ENCODE assay signal across 10 cellular contexts in the genomic region with DNA sequence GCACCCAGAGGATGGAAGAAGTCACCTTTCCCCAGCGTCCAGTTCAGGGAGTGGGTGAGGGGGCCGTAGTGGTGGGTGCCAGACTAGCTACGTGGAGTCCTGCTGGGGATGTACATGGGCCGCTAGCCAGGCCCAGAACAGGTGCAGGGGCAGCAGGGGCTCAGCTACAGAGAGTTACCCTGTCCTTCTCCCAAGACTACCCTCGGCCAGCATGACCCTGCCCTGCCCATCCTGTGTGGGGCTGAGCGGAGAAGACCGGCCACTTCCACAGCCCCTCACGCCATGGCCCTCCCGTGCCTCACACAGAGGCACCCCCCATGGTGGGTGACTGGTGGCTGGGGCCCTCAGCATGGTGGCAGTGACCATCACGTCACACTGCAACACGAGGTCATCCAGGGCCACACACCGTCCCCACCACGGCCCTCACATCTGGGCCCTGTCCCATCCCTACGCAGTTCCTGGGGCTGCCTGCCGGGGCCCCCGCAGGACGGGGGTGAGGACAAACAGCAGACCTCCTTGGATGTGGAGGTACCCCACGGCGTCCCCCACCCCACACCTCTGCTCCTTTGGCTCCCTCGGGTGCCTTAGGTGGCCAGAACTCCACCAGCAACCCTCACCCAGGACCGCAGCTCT. TPM values are rescaled to one million over a fixed set of nuclear protein-coding genes. Genes with fewer than 3 reads are reported as not detected.
DNase-seq lines count a peak whose midpoint lies in the region; ATAC-seq and TF ChIP-seq lines count a peak whose summit lies in the region.
"Had no signal": no experiment of that assay in that cellular context is flagged by ENCODE, and none has a peak within 500 bp of the region (broad histone marks: within the 10 kb centered on the region; RNA-seq: fewer than 3 reads in every experiment).

No MANE protein-coding gene starts in this region.

- H3K9ac ChIP-seq in BLaER1 (peak overlapping the region; percentile 85), H9 (ENCODE audit: extremely low read depth, insufficient read length, low read length) (no peak overlapping the region)

- H3K4me1 Mint-ChIP-seq in H9 (no peaks in the 10 kb centered on the region), mesothelial cell of epicardium (peaks cover 14% of the 10 kb centered on the region)
- peaks cover 3% of the 10 kb centered on the region for H3K4me1 Mint-ChIP-seq in activated naive CD8-positive, alpha-beta T cell treated with anti-CD3 and anti-CD28 coated beads, Interleukin-2, amount 10 ng/mL, durations not matched to agents 7 days and 5 days

- H3K56ac ChIP-seq in H9 (ENCODE audit: insufficient read length, low read depth, low read length) = no peak overlapping the region

- H3K79me2 ChIP-seq in H9 (ENCODE audit: insufficient read depth, low read length) = no peaks in the 10 kb centered on the region

- no peak overlapping the region for H2BK5ac ChIP-seq in H9 (ENCODE audit: insufficient read length, low read length)

- in situ Hi-C loops in brain microvascular endothelial cell (cut with HindIII; ENCODE audit: low pct_ligation_motif_present, low sequenced_read_pairs) = no loop called here

- H3K27me3 Mint-ChIP-seq in H9 (ENCODE audit: low read depth) = peaks cover 46% of the 10 kb centered on the region
- H3K27me3 Mint-ChIP-seq in activated naive CD8-positive, alpha-beta T cell treated with anti-CD3 and anti-CD28 coated beads, Interleukin-2, amount 10 ng/mL, durations not matched to agents 7 days and 5 days = no peaks in the 10 kb centered on the region
- no peaks in the 10 kb centered on the region for H3K27me3 Mint-ChIP-seq in mesothelial cell of epicardium (ENCODE audit: low read depth)

- H2BK15ac ChIP-seq in H9 (ENCODE audit: low read depth, low read length) = no peak overlapping the region

- H3K14ac ChIP-seq in H9 (ENCODE audit: insufficient read depth, low read length) = no peak overlapping the region

- DNase-seq in H9 (no peak), mesothelial cell of epicardium (ENCODE audit: low spot score in 2 of 2, unreplicated experiment in 2 of 2) (no peak), brain microvascular endothelial cell (no peak), NCI-H2196 (lab: John Stamatoyannopoulos, UW; ENCODE audit: unreplicated experiment) (no peak), NCI-H524 (lab: John Stamatoyannopoulos, UW) (no peak)
- no peak for DNase-seq in activated naive CD8-positive, alpha-beta T cell treated with anti-CD3 and anti-CD28 coated beads, Interleukin-2, amount 10 ng/mL, durations not matched to agents 7 days and 5 days
- DNase-seq: activated gamma-delta T cell treated with Interleukin-2 at 50 U/mL for 16 hours, islet precursor cell had no signal

- no peak overlapping the region for H2BK20ac ChIP-seq in H9 (ENCODE audit: low read depth, low read length, poor library complexity, severe bottlenecking)

- peak overlapping the region; percentile 100 for H3K4me2 ChIP-seq in BLaER1
- H3K4me2 ChIP-seq in H9 (ENCODE audit: insufficient read depth, insufficient read length, low read length) = no peak overlapping the region

- TF ChIP-seq CTCF in H9 (conservative IDR thresholded peaks at IDR 0.05) (peak; percentile 20; the same call in 1 of the 3 replicates), mesothelial cell of epicardium (IDR thresholded peaks at IDR 0.05; ENCODE audit: unreplicated experiment) (no peak), brain microvascular endothelial cell (IDR thresholded peaks at IDR 0.05; ENCODE audit: low read depth, low read length, missing control alignments) (no peak)

- H3K4me1 ChIP-seq in BLaER1 = peaks cover 72% of the 10 kb centered on the region
- no peaks in the 10 kb centered on the region for H3K4me1 ChIP-seq in H9 (ENCODE audit: insufficient read depth, low read length)

- H4K8ac ChIP-seq in H9 (replicated peaks; ENCODE audit: insufficient read length, low read depth, low read length) = no peak overlapping the region

- no peak for ATAC-seq in activated naive CD8-positive, alpha-beta T cell treated with anti-CD3 and anti-CD28 coated beads, Interleukin-2, amount 10 ng/mL, durations not matched to agents 7 days and 5 days (ENCODE audit: low read depth)
- ATAC-seq in GM21786 (IDR thresholded peaks at IDR 0.05; ENCODE audit: unreplicated experiment) = no peak

- no peak overlapping the region for H2BK12ac ChIP-seq in H9 (ENCODE audit: insufficient read length, low read depth, low read length)

- H3K36me3 Mint-ChIP-seq in H9 (ENCODE audit: insufficient read depth in 1 of 3, low read depth in 3 of 3) (peaks cover 0 to 2% (median 0%) of the 10 kb centered on the region in 3 experiments; a peak in 1 of 7 replicates), mesothelial cell of epicardium (peaks cover 3% of the 10 kb centered on the region)
- H3K36me3 Mint-ChIP-seq in activated naive CD8-positive, alpha-beta T cell treated with anti-CD3 and anti-CD28 coated beads, Interleukin-2, amount 10 ng/mL, durations not matched to agents 7 days and 5 days = peaks cover 3% of the 10 kb centered on the region

- peak overlapping the region; percentile 76 for H3K4me3 ChIP-seq in BLaER1
- no peak overlapping the region for H3K4me3 ChIP-seq in brain microvascular endothelial cell (ENCODE audit: low read depth, low read length)

- POLR2A ChIA-PET in activated naive CD8-positive, alpha-beta T cell treated with anti-CD3 and anti-CD28 coated beads, Interleukin-2, amount 10 ng/mL, durations not matched to agents 7 days and 5 days (lab: Charles Lee) = interaction anchor here (0.7 to 3.6 kb wide), 9 partner anchors 14 to 125 kb away, joined by 3 to 28 read pairs (median 7); a partner anchor contains a TSS

- no CpG with 5 or more reads among the region's 21 CpGs for WGBS in H9 (ENCODE audit: extremely low coverage, insufficient read length, low lambda C conversion rate)

- H3K27ac Mint-ChIP-seq in H9 (no peak overlapping the region), mesothelial cell of epicardium (no peak overlapping the region)
- no peak overlapping the region for H3K27ac Mint-ChIP-seq in activated naive CD8-positive, alpha-beta T cell treated with anti-CD3 and anti-CD28 coated beads, Interleukin-2, amount 10 ng/mL, durations not matched to agents 7 days and 5 days

- H2BK120ac ChIP-seq in H9 (ENCODE audit: low read depth, low read length, poor library complexity, severe bottlenecking) = no peak overlapping the region

- no peak overlapping the region for H3T11ph ChIP-seq in H9 (ENCODE audit: low read length)

- no peaks in the 10 kb centered on the region for H3K23me2 ChIP-seq in H9 (ENCODE audit: insufficient read length, low read depth, low read length, poor library complexity, severe bottlenecking)

- no peak overlapping the region for H2AFZ ChIP-seq in H9 (ENCODE audit: low read length)

- peaks cover 30% of the 10 kb centered on the region for H3K36me3 ChIP-seq in BLaER1
- H3K36me3 ChIP-seq in brain microvascular endothelial cell (replicated peaks) = peaks cover 3% of the 10 kb centered on the region

- H4K91ac ChIP-seq in H9 (ENCODE audit: insufficient read length, low read depth, low read length) = no peak overlapping the region

- no peak overlapping the region for H4K5ac ChIP-seq in H9 (ENCODE audit: insufficient read length, low read depth, low read length)

- no peak overlapping the region for H3K23ac ChIP-seq in H9 (ENCODE audit: insufficient read length, low read depth, low read length)

- peak overlapping the region; percentile 88 for H3K27ac ChIP-seq in BLaER1
- no peak overlapping the region for H3K27ac ChIP-seq in H9 (ENCODE audit: insufficient read length, low read depth, low read length)
- H3K27ac ChIP-seq in brain microvascular endothelial cell = no peak overlapping the region

- H4K20me1 ChIP-seq in BLaER1 (peaks cover 30% of the 10 kb centered on the region), H9 (ENCODE audit: control insufficient read depth, insufficient read depth, insufficient read length) (no peaks in the 10 kb centered on the region)

- H3K9me3 Mint-ChIP-seq in H9 (peaks cover 0 to 3% of the 10 kb centered on the region in 2 experiments; a peak in 2 of 5 replicates), mesothelial cell of epicardium (no peaks in the 10 kb centered on the region)
- H3K9me3 Mint-ChIP-seq in activated naive CD8-positive, alpha-beta T cell treated with anti-CD3 and anti-CD28 coated beads, Interleukin-2, amount 10 ng/mL, durations not matched to agents 7 days and 5 days = no peaks in the 10 kb centered on the region

- H3K18ac ChIP-seq in H9 (ENCODE audit: insufficient read length, low read depth, low read length) = no peak overlapping the region

- H2AK5ac ChIP-seq in H9 (ENCODE audit: insufficient read length, low read length) = no peak overlapping the region

- no peaks in the 10 kb centered on the region for H3K79me1 ChIP-seq in H9 (ENCODE audit: insufficient read depth, low read depth, low read length, poor library complexity, severe bottlenecking)

- H3K27me3 ChIP-seq in BLaER1 = no peaks in the 10 kb centered on the region
- peaks cover 4% of the 10 kb centered on the region; the same call in 1 of the 2 replicates for H3K27me3 ChIP-seq in H9 (ENCODE audit: insufficient read depth, low read length)
- no peaks in the 10 kb centered on the region for H3K27me3 ChIP-seq in brain microvascular endothelial cell (replicated peaks)

- H3K4me3 Mint-ChIP-seq in H9 (peak overlapping the region in 1 of 2 experiments; percentile 29; a peak in 1 of 5 replicates), mesothelial cell of epicardium (peak overlapping the region; percentile 17)
- H3K4me3 Mint-ChIP-seq in activated naive CD8-positive, alpha-beta T cell treated with anti-CD3 and anti-CD28 coated beads, Interleukin-2, amount 10 ng/mL, durations not matched to agents 7 days and 5 days = peak overlapping the region; percentile 25

- no peak overlapping the region for H3K4ac ChIP-seq in H9 (ENCODE audit: low read depth, low read length)

- H3K9me3 ChIP-seq in BLaER1 = no peaks in the 10 kb centered on the region
- H3K9me3 ChIP-seq in H9 (ENCODE audit: control insufficient read depth, low read depth, low read length) = no peaks in the 10 kb centered on the region

RNA-seq across cellular contexts. Expression of a gene that starts 1.0 kb away (rescaled TPM):
- total RNA-seq in H9 (2021) = 27.3 and 29.4 TPM in 2 replicates
- 100 to 1,000 TPM; 314 to 322 TPM for total RNA-seq in activated naive CD8-positive, alpha-beta T cell treated with anti-CD3 and anti-CD28 coated beads, Interleukin-2, amount 10 ng/mL, durations not matched to agents 7 days and 5 days
- 149 to 159 TPM (median 157 TPM) in 3 replicates for total RNA-seq in mesothelial cell of epicardium

RNA-seq across cellular contexts. Expression of a gene that starts 23.4 kb away (rescaled TPM):
- 2.0 and 2.9 TPM in 2 replicates for total RNA-seq in H9 (2021)
- not detected for total RNA-seq in activated naive CD8-positive, alpha-beta T cell treated with anti-CD3 and anti-CD28 coated beads, Interleukin-2, amount 10 ng/mL, durations not matched to agents 7 days and 5 days
- total RNA-seq in mesothelial cell of epicardium = 0.58 to 0.99 TPM (median 0.64 TPM) in 3 replicates

RNA-seq across cellular contexts. Expression of a gene that starts 28.7 kb away (rescaled TPM):
- total RNA-seq in H9 (2021) = 32.7 and 34.9 TPM in 2 replicates
- 10 to 100 TPM; 63.2 to 63.9 TPM for total RNA-seq in activated naive CD8-positive, alpha-beta T cell treated with anti-CD3 and anti-CD28 coated beads, Interleukin-2, amount 10 ng/mL, durations not matched to agents 7 days and 5 days
- 61.1 to 65.1 TPM (median 61.2 TPM) in 3 replicates for total RNA-seq in mesothelial cell of epicardium

RNA-seq across cellular contexts. Expression of a gene that starts 38.2 kb away (rescaled TPM):
- 5.6 and 6.6 TPM in 2 replicates for total RNA-seq in H9 (2021)
- 10 to 100 TPM; 43.9 to 44.1 TPM for total RNA-seq in activated naive CD8-positive, alpha-beta T cell treated with anti-CD3 and anti-CD28 coated beads, Interleukin-2, amount 10 ng/mL, durations not matched to agents 7 days and 5 days
- 4.6 to 5.7 TPM (median 5.5 TPM) in 3 replicates for total RNA-seq in mesothelial cell of epicardium

RNA-seq across cellular contexts. Expression of a gene that starts 45.2 kb away (rescaled TPM):
- total RNA-seq in H9 (2021) (29.8 and 30.0 TPM in 2 replicates), mesothelial cell of epicardium (5.7 to 6.2 TPM (median 5.9 TPM) in 3 replicates)
- 10 to 100 TPM; 26.4 to 30.0 TPM for total RNA-seq in activated naive CD8-positive, alpha-beta T cell treated with anti-CD3 and anti-CD28 coated beads, Interleukin-2, amount 10 ng/mL, durations not matched to agents 7 days and 5 days
